ENCODE assay signal across 22 cellular contexts in the genomic region with DNA sequence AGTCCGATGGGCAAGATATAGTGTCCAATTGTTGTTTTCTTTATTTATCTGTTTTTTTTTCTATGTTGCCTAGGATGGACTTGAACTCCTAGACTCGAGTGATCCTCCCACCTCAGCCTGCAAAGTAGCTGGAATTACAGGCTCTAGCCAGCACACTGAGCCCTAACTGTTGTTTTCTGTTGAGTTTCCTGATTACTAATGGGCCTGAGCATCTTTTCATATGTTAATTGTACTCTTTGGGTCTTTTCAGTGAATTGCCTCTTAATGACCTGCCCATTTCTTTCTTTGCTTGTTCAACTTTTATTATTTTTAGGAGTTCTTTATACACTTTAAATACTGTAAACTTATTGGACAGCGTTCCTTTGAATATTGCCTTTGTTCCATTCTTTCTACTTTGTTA.
"Had no signal": no experiment of that assay in that cellular context is flagged by ENCODE, and none has a peak within 500 bp of the region (broad histone marks: within the 10 kb centered on the region; RNA-seq: fewer than 3 reads in every experiment).

No MANE protein-coding gene starts in this region.

- H3K27me3 Mint-ChIP-seq: naive thymus-derived CD4-positive, alpha-beta T cell had no signal

- H3K36me3 Mint-ChIP-seq: immature natural killer cell; naive thymus-derived CD4-positive, alpha-beta T cell; stimulated activated effector memory CD8-positive, alpha-beta T cell treated with anti-CD3 and anti-CD28 coated beads, Interleukin-12 subunit alpha, Interleukin-12 subunit beta, amount 100 ng/mL, for 72 hours had no signal

- H3K27me3 ChIP-seq: gastroesophageal sphincter, neutrophil, right lobe of liver, tibial artery, upper lobe of left lung, uterus had no signal

- H3K36me3 ChIP-seq: gastroesophageal sphincter, left ventricle myocardium inferior, lower lobe of right lung, neutrophil, right lobe of liver, tibial artery, upper lobe of left lung, uterus had no signal

- DNase-seq: dorsolateral prefrontal cortex; effector CD8-positive, alpha-beta T cell; immature natural killer cell; left ventricle myocardium inferior; lower lobe of right lung; mesenchymal stem cell; naive thymus-derived CD4-positive, alpha-beta T cell; nephron progenitor cell; psoas muscle; retina; right lobe of liver; stimulated activated CD4-positive, alpha-beta T cell treated with anti-CD3 and anti-CD28 coated beads, Interleukin-4, amount 100 ng/mL, for 1 hour; stimulated activated CD8-positive, alpha-beta memory T cell treated with anti-CD3 and anti-CD28 coated beads, Interleukin-4, amount 100 ng/mL, for 48 hours; stimulated activated naive CD8-positive, alpha-beta T cell treated with anti-CD3 and anti-CD28 coated beads, Interleukin-15, Interleukin-2, amounts not matched to agents 100 U/mL and 50 U/mL, for 24 hours; tibial artery; upper lobe of left lung; uterus had no signal

- H3K4me1 Mint-ChIP-seq: immature natural killer cell; naive thymus-derived CD4-positive, alpha-beta T cell; nephron progenitor cell had no signal

- ATAC-seq: esophagus mucosa; gastroesophageal sphincter; lower lobe of right lung; naive thymus-derived CD4-positive, alpha-beta T cell; psoas muscle; right lobe of liver; stimulated activated effector memory CD8-positive, alpha-beta T cell treated with anti-CD3 and anti-CD28 coated beads, Interleukin-12 subunit alpha, Interleukin-12 subunit beta, amount 100 ng/mL, for 72 hours; stimulated activated naive CD8-positive, alpha-beta T cell treated with anti-CD3 and anti-CD28 coated beads, Interleukin-15, Interleukin-2, amounts not matched to agents 100 U/mL and 50 U/mL, for 24 hours had no signal

- H3K4me3 Mint-ChIP-seq: immature natural killer cell; naive thymus-derived CD4-positive, alpha-beta T cell; nephron progenitor cell; stimulated activated effector memory CD8-positive, alpha-beta T cell treated with anti-CD3 and anti-CD28 coated beads, Interleukin-12 subunit alpha, Interleukin-12 subunit beta, amount 100 ng/mL, for 72 hours had no signal

- H3K4me1 ChIP-seq: gastroesophageal sphincter, left ventricle myocardium inferior, lower lobe of right lung, psoas muscle, right lobe of liver, tibial artery, upper lobe of left lung, uterus had no signal

- H3K9me3 ChIP-seq: gastroesophageal sphincter, left ventricle myocardium inferior, lower lobe of right lung, neutrophil, psoas muscle, right lobe of liver, tibial artery, upper lobe of left lung, uterus had no signal

- H3K27ac Mint-ChIP-seq: naive thymus-derived CD4-positive, alpha-beta T cell; nephron progenitor cell; stimulated activated effector memory CD8-positive, alpha-beta T cell treated with anti-CD3 and anti-CD28 coated beads, Interleukin-12 subunit alpha, Interleukin-12 subunit beta, amount 100 ng/mL, for 72 hours had no signal

- H3K4me3 ChIP-seq: coronary artery, dorsolateral prefrontal cortex, gastroesophageal sphincter, left ventricle myocardium inferior, lower lobe of right lung, psoas muscle, right lobe of liver, tibial artery, upper lobe of left lung, uterus had no signal

- H3K27ac ChIP-seq: coronary artery, dorsolateral prefrontal cortex, gastroesophageal sphincter, left ventricle myocardium inferior, lower lobe of right lung, neutrophil, psoas muscle, right lobe of liver, tibial artery, upper lobe of left lung, uterus had no signal
